17 cellular contexts compared by ENCODE assay signal in the genomic region with DNA sequence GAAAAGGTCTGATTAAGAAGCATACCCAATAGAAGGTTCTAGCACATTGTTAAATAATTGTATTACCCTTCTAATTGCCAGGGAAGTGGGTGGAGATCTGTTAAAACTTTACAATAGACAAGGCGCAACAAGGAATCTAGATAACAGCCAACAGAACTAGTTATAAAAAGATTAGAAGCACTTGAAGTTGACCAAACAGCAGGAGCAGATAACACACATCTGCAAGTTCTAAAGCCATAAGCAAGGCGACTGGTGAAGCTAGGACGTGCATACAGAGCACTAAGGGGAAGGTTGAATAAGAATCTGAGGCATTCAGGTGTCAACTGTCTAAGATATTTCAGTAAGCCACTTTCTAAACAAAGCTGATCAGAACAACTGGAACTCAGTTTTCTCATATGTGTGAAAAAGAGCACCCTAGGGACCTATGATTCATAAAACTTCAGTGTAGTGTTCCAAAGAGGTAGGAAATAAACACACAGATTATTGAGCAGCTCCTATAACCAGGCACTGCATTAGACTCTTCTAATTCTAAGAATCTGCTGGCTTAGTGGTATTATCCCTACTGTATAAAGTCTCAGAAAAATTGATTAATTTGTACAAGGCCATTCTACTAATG.
DNase-seq lines count a peak whose midpoint lies in the region; ATAC-seq and TF ChIP-seq lines count a peak whose summit lies in the region.
"Had no signal": no experiment of that assay in that cellular context is flagged by ENCODE, and none has a peak within 500 bp of the region (broad histone marks: within the 10 kb centered on the region; RNA-seq: fewer than 3 reads in every experiment).

No MANE protein-coding gene starts in this region.

- H3K4me3 ChIP-seq in choroid plexus epithelial cell (ENCODE audit: low read depth, low read length), result no peak overlapping the region
- H3K4me3 ChIP-seq in mesendoderm (ENCODE audit: low read length), result no peak overlapping the region
- H3K4me3 ChIP-seq: A549 had no signal

- no CpG with 5 or more reads among the region's 3 CpGs for WGBS in mesendoderm (ENCODE audit: extremely low coverage, insufficient coverage, low lambda C conversion rate)

- no peaks in the 10 kb centered on the region for H3K79me1 ChIP-seq in mesendoderm (ENCODE audit: low read length)

- H4K5ac ChIP-seq in mesendoderm (ENCODE audit: low read length), result no peak overlapping the region

- no peaks in the 10 kb centered on the region for H3K79me2 ChIP-seq in mesendoderm (ENCODE audit: control insufficient read depth, insufficient read depth, low read length)

- DNase-seq in OCI-M2 (lab: John Stamatoyannopoulos, UW; ENCODE audit: unreplicated experiment), result peak; percentile 9
- DNase-seq in choroid plexus epithelial cell (ENCODE audit: low read depth), result peak; percentile 38
- peak; percentile 83 for DNase-seq in mesendoderm
- DNase-seq in activated T-cell treated with anti-CD3 and anti-CD28 coated beads, Interleukin-2, amount 50 U/mL, for 24 hours, result no peak
- no peak for DNase-seq in UCSD-AML1 (lab: John Stamatoyannopoulos, UW; ENCODE audit: unreplicated experiment)
- DNase-seq: CD8-positive, alpha-beta T cell; COR-L47; DMS153; DMS79 treated with DMSO at 0.1 percent for 48 hours; EL; HCEC 1CT; HFFc6 had no signal

- H3K4me2 ChIP-seq in mesendoderm (ENCODE audit: low read length), result no peak overlapping the region
- H3K4me2 ChIP-seq: A549 had no signal

- peaks cover 2% of the 10 kb centered on the region for H3K4me1 ChIP-seq in mesendoderm (ENCODE audit: control insufficient read depth, low read depth, low read length)
- H3K4me1 ChIP-seq: A549 had no signal

- H3K27me3 Mint-ChIP-seq in activated T-cell treated with anti-CD3 and anti-CD28 coated beads, Interleukin-2, amount 50 U/mL, for 24 hours, result peaks cover 46% of the 10 kb centered on the region

- no peak overlapping the region for H3K18ac ChIP-seq in mesendoderm (ENCODE audit: low read length)

- no peak overlapping the region for H2BK5ac ChIP-seq in mesendoderm (ENCODE audit: low read length)

- H3K9ac ChIP-seq in mesendoderm (ENCODE audit: low read length), result no peak overlapping the region

- no peaks in the 10 kb centered on the region for H3K36me3 Mint-ChIP-seq in activated T-cell treated with anti-CD3 and anti-CD28 coated beads, Interleukin-2, amount 50 U/mL, for 24 hours (ENCODE audit: low read depth)
- H3K36me3 Mint-ChIP-seq: CD14-positive monocyte; CD8-positive, alpha-beta T cell had no signal

- H3K4me3 Mint-ChIP-seq in activated T-cell treated with anti-CD3 and anti-CD28 coated beads, Interleukin-2, amount 50 U/mL, for 24 hours, result no peak overlapping the region
- H3K4me3 Mint-ChIP-seq: CD14-positive monocyte; CD8-positive, alpha-beta T cell; HFFc6 had no signal

- H3K27ac ChIP-seq in mesendoderm (ENCODE audit: low read depth, low read length), result no peak overlapping the region
- H3K27ac ChIP-seq: A549 had no signal

- no peak overlapping the region for H3K23ac ChIP-seq in mesendoderm (ENCODE audit: low read length)

- ATAC-seq in GM18909 (IDR thresholded peaks at IDR 0.05; ENCODE audit: poor library complexity, unreplicated experiment), result no peak
- ATAC-seq in GM19455 (IDR thresholded peaks at IDR 0.05; ENCODE audit: unreplicated experiment), result no peak
- ATAC-seq: A549; CD8-positive, alpha-beta T cell; HepG2 had no signal

- no peak overlapping the region for H2AK5ac ChIP-seq in mesendoderm (ENCODE audit: low read length)

- H3K4ac ChIP-seq in mesendoderm (ENCODE audit: low read depth, low read length), result no peak overlapping the region

- no peak for TF ChIP-seq CTCF in choroid plexus epithelial cell (conservative IDR thresholded peaks at IDR 0.05; ENCODE audit: low read depth, low read length)

- no peaks in the 10 kb centered on the region for H3K9me3 Mint-ChIP-seq in activated T-cell treated with anti-CD3 and anti-CD28 coated beads, Interleukin-2, amount 50 U/mL, for 24 hours
- H3K9me3 Mint-ChIP-seq: CD8-positive, alpha-beta T cell; HFFc6 had no signal

- no peaks in the 10 kb centered on the region for H3K4me1 Mint-ChIP-seq in activated T-cell treated with anti-CD3 and anti-CD28 coated beads, Interleukin-2, amount 50 U/mL, for 24 hours (ENCODE audit: low read depth)
- H3K4me1 Mint-ChIP-seq: CD14-positive monocyte had no signal

- H4K8ac ChIP-seq in mesendoderm (ENCODE audit: low read depth, low read length), result no peak overlapping the region

- no peak overlapping the region for H2BK15ac ChIP-seq in mesendoderm (replicated peaks; ENCODE audit: low read depth)

- H3K27ac Mint-ChIP-seq in activated T-cell treated with anti-CD3 and anti-CD28 coated beads, Interleukin-2, amount 50 U/mL, for 24 hours, result no peak overlapping the region
- H3K27ac Mint-ChIP-seq: CD14-positive monocyte; CD8-positive, alpha-beta T cell; HFFc6 had no signal

- no peaks in the 10 kb centered on the region for H3K27me3 ChIP-seq in mesendoderm (ENCODE audit: insufficient read depth, low read length, poor library complexity)

- no peaks in the 10 kb centered on the region for H3K36me3 ChIP-seq in mesendoderm (ENCODE audit: control insufficient read depth, insufficient read depth, low read length)

- no peak overlapping the region for H2BK120ac ChIP-seq in mesendoderm (ENCODE audit: low read depth, low read length)

- H3K56ac ChIP-seq in mesendoderm (ENCODE audit: low read length), result no peak overlapping the region

Comparison
In these comparisons a context has a peak if more than half of its experiments do, and no peak if none do; other contexts are left out.
1. DNase-seq: peak in OCI-M2 (single experiment), choroid plexus epithelial cell (single experiment) and mesendoderm (single experiment); none in activated T-cell treated with anti-CD3 and anti-CD28 coated beads, Interleukin-2, amount 50 U/mL, for 24 hours (single experiment) and UCSD-AML1 (single experiment).